11 cellular contexts compared by ENCODE assay signal in genomic region chr10:121956111-121957061, GRCh38. TPM values are rescaled to one million over a fixed set of nuclear protein-coding genes. Genes with fewer than 3 reads are reported as not detected.
DNase-seq lines count a peak whose midpoint lies in the region; ATAC-seq, FAIRE-seq and TF ChIP-seq lines count a peak whose summit lies in the region.
"Had no signal": no experiment of that assay in that cellular context is flagged by ENCODE, and none has a peak within 500 bp of the region (broad histone marks: within the 10 kb centered on the region; RNA-seq: fewer than 3 reads in every experiment).

No MANE protein-coding gene starts in this region.

- H3K4me1 Mint-ChIP-seq in CD8-positive, alpha-beta T cell (ENCODE audit: low read depth): no peaks in the 10 kb centered on the region
- H3K4me1 Mint-ChIP-seq in astrocyte (ENCODE audit: low read depth, unreplicated experiment) (no peaks in the 10 kb centered on the region), endothelial cell (ENCODE audit: unreplicated experiment) (no peaks in the 10 kb centered on the region)

- no peaks in the 10 kb centered on the region for H3K9me3 ChIP-seq in CD8-positive, alpha-beta T cell (ENCODE audit: low read length)
- no peaks in the 10 kb centered on the region for H3K9me3 ChIP-seq in astrocyte (ENCODE audit: insufficient read depth, low read depth, low read length)
- no peaks in the 10 kb centered on the region for H3K9me3 ChIP-seq in spleen
- H3K9me3 ChIP-seq: ascending aorta, Caco-2, Peyer's patch had no signal

- WGBS in spleen, 5 donors: 89 to 94% (median 92%) methylated on average over 7 of the region's 7 CpGs

- H3K4me1 ChIP-seq in CD8-positive, alpha-beta T cell (ENCODE audit: insufficient read depth, low read length): no peaks in the 10 kb centered on the region
- H3K4me1 ChIP-seq in astrocyte (ENCODE audit: insufficient read depth, low read length): peaks cover 13% of the 10 kb centered on the region
- H3K4me1 ChIP-seq in spleen: no peaks in the 10 kb centered on the region
- H3K4me1 ChIP-seq: ascending aorta, Peyer's patch had no signal

- H3K9me3 Mint-ChIP-seq in CD8-positive, alpha-beta T cell: no peaks in the 10 kb centered on the region
- H3K9me3 Mint-ChIP-seq in astrocyte (ENCODE audit: unreplicated experiment) (no peaks in the 10 kb centered on the region), endothelial cell (ENCODE audit: unreplicated experiment) (no peaks in the 10 kb centered on the region)

- no peaks in the 10 kb centered on the region for H3K27me3 ChIP-seq in CD8-positive, alpha-beta T cell (ENCODE audit: insufficient read depth, low read length)
- no peaks in the 10 kb centered on the region for H3K27me3 ChIP-seq in astrocyte (ENCODE audit: insufficient read depth, low read length)
- H3K27me3 ChIP-seq in spleen (replicated peaks in 1 of 7): no peaks in the 10 kb centered on the region
- H3K27me3 ChIP-seq: ascending aorta, Peyer's patch had no signal

- no peak for ATAC-seq in CD8-positive, alpha-beta T cell

- no peak overlapping the region for H3K27ac ChIP-seq in CD8-positive, alpha-beta T cell (ENCODE audit: low read depth, low read length)
- H3K27ac ChIP-seq in astrocyte (ENCODE audit: low read depth, low read length) (peak overlapping the region; percentile 2), spleen (no peak overlapping the region)
- H3K27ac ChIP-seq: ascending aorta, Peyer's patch had no signal

- H3K4me3 ChIP-seq in CD8-positive, alpha-beta T cell (ENCODE audit: low read depth, low read length): no peak overlapping the region
- H3K4me3 ChIP-seq in astrocyte (ENCODE audit: insufficient read depth, low read depth, low read length) (no peak overlapping the region), spleen (no peak overlapping the region)
- H3K4me3 ChIP-seq: ascending aorta, Peyer's patch had no signal

- POLR2A ChIA-PET in CD8-positive, alpha-beta T cell (lab: Charles Lee): no interaction called here

- H3K4me3 Mint-ChIP-seq in CD8-positive, alpha-beta T cell: no peak overlapping the region
- H3K4me3 Mint-ChIP-seq in astrocyte (ENCODE audit: unreplicated experiment): no peak overlapping the region
- H3K4me3 Mint-ChIP-seq in endothelial cell (ENCODE audit: unreplicated experiment): no peak overlapping the region

- peaks cover 51% of the 10 kb centered on the region for H3K36me3 Mint-ChIP-seq in CD8-positive, alpha-beta T cell
- H3K36me3 Mint-ChIP-seq in astrocyte (ENCODE audit: low read depth, unreplicated experiment): no peaks in the 10 kb centered on the region
- H3K36me3 Mint-ChIP-seq in endothelial cell (ENCODE audit: low read depth, unreplicated experiment): peaks cover 21% of the 10 kb centered on the region

- DNase-seq in CD8-positive, alpha-beta T cell: no peak
- peak; percentile 55 for DNase-seq in HPDE6-E6E7 (ENCODE audit: extremely low spot score)
- peak; percentile 40 for DNase-seq in astrocyte (ENCODE audit: low read depth)
- peak; percentile 93 for DNase-seq in left kidney (ENCODE audit: low read depth, low spot score)
- DNase-seq in NCI-H2196 treated with DMSO at 0.1 percent for 48 hours (lab: John Stamatoyannopoulos, UW; ENCODE audit: unreplicated experiment): no peak
- no peak for DNase-seq in endothelial cell (ENCODE audit: low spot score)
- no peak for DNase-seq in spleen
- DNase-seq: Caco-2, Peyer's patch had no signal

- H4K20me1 ChIP-seq in astrocyte (ENCODE audit: insufficient read depth, low read length): no peaks in the 10 kb centered on the region

- CTCF ChIA-PET in CD8-positive, alpha-beta T cell (lab: Charles Lee): interaction anchor here (0.6 kb wide), 1 partner anchor 14 kb away, joined by 4 read pairs; no protein-coding TSS in a partner anchor

- intact Hi-C loops in CD8-positive, alpha-beta T cell (cut with DNase I, micrococcal nuclease): no loop called here
- intact Hi-C loops in spleen (cut with DNase I; ENCODE audit: low total_unique reads): no loop called here

- H3K36me3 ChIP-seq in CD8-positive, alpha-beta T cell (ENCODE audit: insufficient read depth, low read length): peaks cover 9% of the 10 kb centered on the region
- H3K36me3 ChIP-seq in astrocyte (ENCODE audit: insufficient read depth, low read length) (no peaks in the 10 kb centered on the region), spleen (peaks cover 0 to 76% (median 43%) of the 10 kb centered on the region in 6 donors)

- H3K27ac Mint-ChIP-seq in CD8-positive, alpha-beta T cell: peak overlapping the region; percentile 8
- H3K27ac Mint-ChIP-seq in astrocyte (ENCODE audit: unreplicated experiment) (no peak overlapping the region), endothelial cell (ENCODE audit: unreplicated experiment) (no peak overlapping the region)

- H3K9ac ChIP-seq in astrocyte (ENCODE audit: low read length): no peak overlapping the region

- no peak for FAIRE-seq in astrocyte (lab: Jason Lieb, UNC)

- no peak for TF ChIP-seq CTCF in CD8-positive, alpha-beta T cell (IDR thresholded peaks at IDR 0.05)
- TF ChIP-seq CTCF in astrocyte (IDR thresholded peaks at IDR 0.05; ENCODE audit: insufficient read depth, low read depth, low read length) (no peak), endothelial cell (IDR thresholded peaks at IDR 0.05; ENCODE audit: unreplicated experiment) (no peak), spleen (IDR thresholded peaks at IDR 0.05 in 8 of 11, conservative IDR thresholded peaks at IDR 0.05 in 3 of 11) (no peak)

- H3K79me2 ChIP-seq in astrocyte (ENCODE audit: insufficient read depth, low read length): no peaks in the 10 kb centered on the region

- peak overlapping the region; percentile 52 for H3K4me2 ChIP-seq in astrocyte (ENCODE audit: low read length)

- no peak for TF ChIP-seq POLR2A in spleen (IDR thresholded peaks at IDR 0.05)

- no peaks in the 10 kb centered on the region for H3K27me3 Mint-ChIP-seq in CD8-positive, alpha-beta T cell (ENCODE audit: low read depth)
- H3K27me3 Mint-ChIP-seq in astrocyte (ENCODE audit: low read depth, unreplicated experiment): no peaks in the 10 kb centered on the region
- H3K27me3 Mint-ChIP-seq in endothelial cell (ENCODE audit: unreplicated experiment): no peaks in the 10 kb centered on the region

- H2AFZ ChIP-seq in astrocyte (ENCODE audit: low read depth, low read length): peak overlapping the region; percentile 8

RNA-seq across cellular contexts. Expression of gene NSMCE4A, which starts 18.6 kb away (rescaled TPM):
- 10 to 100 TPM; 34.0 to 37.2 TPM for total RNA-seq in CD8-positive, alpha-beta T cell
- 9.5 and 13.1 TPM in 2 replicates for total RNA-seq in astrocyte
- total RNA-seq in endothelial cell (ENCODE audit: unreplicated experiment): 78.3 TPM
- total RNA-seq in spleen: 100 to 1,000 TPM in 1 of 7 donors, 10 to 100 TPM in 6; 49.5 to 107 (median 63.2) TPM
- polyA plus RNA-seq in spleen: 100 to 1,000 TPM in 1 of 3 donors, 10 to 100 TPM in 2; 72.4 to 121 (median 95.1) TPM

RNA-seq across cellular contexts. Expression of gene ATE1, which starts 28.6 kb away (rescaled TPM):
- total RNA-seq in CD8-positive, alpha-beta T cell: 10 to 100 TPM; 11.6 to 14.6 TPM
- 21.1 and 22.6 TPM in 2 replicates for total RNA-seq in astrocyte
- total RNA-seq in endothelial cell (ENCODE audit: unreplicated experiment): 36.0 TPM
- total RNA-seq in spleen: 10 to 100 TPM; 28.6 to 38.9 (median 31.8) TPM
- 1 to 10 TPM; 5.4 to 8.7 (median 5.6) TPM for polyA plus RNA-seq in spleen

RNA-seq across cellular contexts. Expression of gene TACC2, which starts 32.6 kb away (rescaled TPM):
- not detected for total RNA-seq in CD8-positive, alpha-beta T cell
- total RNA-seq in astrocyte: 16.5 and 22.0 TPM in 2 replicates
- 32.2 TPM for total RNA-seq in endothelial cell (ENCODE audit: unreplicated experiment)
- total RNA-seq in spleen: 10 to 100 TPM in 1 of 7 donors, 1 to 10 TPM in 6; 2.9 to 13.9 (median 5.0) TPM
- polyA plus RNA-seq in spleen: 1 to 10 TPM; 2.4 to 4.5 (median 3.4) TPM
- total RNA-seq: mononuclear cell had no signal

Comparison
In these comparisons a context has a peak if more than half of its experiments do, and no peak if none do; other contexts are left out.
1. DNase-seq: peak in HPDE6-E6E7 (single experiment), astrocyte (single experiment) and left kidney (single experiment); none in CD8-positive, alpha-beta T cell (0 of 7), NCI-H2196 treated with DMSO at 0.1 percent for 48 hours (single experiment), endothelial cell (single experiment) and spleen (single experiment).